In genomic region chr18:46239549-46239948, GRCh38 we compare ENCODE assay signal across 19 cellular contexts.
"Had no signal": no experiment of that assay in that cellular context is flagged by ENCODE, and none has a peak within 500 bp of the region (broad histone marks: within the 10 kb centered on the region; RNA-seq: fewer than 3 reads in every experiment).

No MANE protein-coding gene starts in this region.

- DNase-seq: activated CD4-positive, alpha-beta T cell treated with anti-CD3 and anti-CD28 coated beads, Interleukin-2, amount 10 ng/mL, durations not matched to agents 7 days and 5 days; activated CD4-positive, CD25-positive, alpha-beta regulatory T cell; activated CD8-positive, alpha-beta memory T cell treated with anti-CD3 and anti-CD28 coated beads for 24 hours; activated naive CD4-positive, alpha-beta T cell treated with Interleukin-2 at 50 U/mL for 16 hours; activated naive CD8-positive, alpha-beta T cell treated with anti-CD3 and anti-CD28 coated beads, Interleukin-2, amount 50 U/mL, for 24 hours; aorta; endodermal cell; erythroblast; mucosa of descending colon; natural killer cell; retina; stimulated activated CD4-positive, alpha-beta T cell treated with anti-CD3 and anti-CD28 coated beads, Interleukin-2, amount 100 ng/mL, for 48 hours; stimulated activated naive CD4-positive, alpha-beta T cell; transverse colon had no signal

- H3K36me3 Mint-ChIP-seq: natural killer cell had no signal

- FAIRE-seq: islet of Langerhans, TTC549 had no signal

- H3K27me3 Mint-ChIP-seq: activated CD4-positive, alpha-beta T cell treated with anti-CD3 and anti-CD28 coated beads, Interleukin-2, amount 10 ng/mL, durations not matched to agents 7 days and 5 days; activated naive CD8-positive, alpha-beta T cell treated with anti-CD3 and anti-CD28 coated beads, Interleukin-2, amount 50 U/mL, for 24 hours had no signal

- H3K27ac Mint-ChIP-seq: activated naive CD8-positive, alpha-beta T cell treated with anti-CD3 and anti-CD28 coated beads, Interleukin-2, amount 50 U/mL, for 24 hours; endodermal cell had no signal

- H3K9me3 Mint-ChIP-seq: activated CD4-positive, alpha-beta T cell treated with anti-CD3 and anti-CD28 coated beads, Interleukin-2, amount 10 ng/mL, durations not matched to agents 7 days and 5 days; activated naive CD8-positive, alpha-beta T cell treated with anti-CD3 and anti-CD28 coated beads, Interleukin-2, amount 50 U/mL, for 24 hours; endodermal cell; natural killer cell had no signal

- H3K9me3 ChIP-seq: breast epithelium, mucosa of descending colon, neutrophil, transverse colon, vagina had no signal

- ATAC-seq: activated naive CD8-positive, alpha-beta T cell treated with anti-CD3 and anti-CD28 coated beads, Interleukin-2, amount 50 U/mL, for 24 hours; mucosa of descending colon; natural killer cell had no signal

- H3K4me3 Mint-ChIP-seq: activated CD4-positive, alpha-beta T cell treated with anti-CD3 and anti-CD28 coated beads, Interleukin-2, amount 10 ng/mL, durations not matched to agents 7 days and 5 days; activated naive CD8-positive, alpha-beta T cell treated with anti-CD3 and anti-CD28 coated beads, Interleukin-2, amount 50 U/mL, for 24 hours; endodermal cell; natural killer cell had no signal
